ENCODE assay signal across 8 cellular contexts in genomic region chr19:16376649-16377048, GRCh38. TPM values are rescaled to one million over a fixed set of nuclear protein-coding genes. Genes with fewer than 3 reads are reported as not detected.
DNase-seq lines count a peak whose midpoint lies in the region; ATAC-seq and TF ChIP-seq lines count a peak whose summit lies in the region.

No MANE protein-coding gene starts in this region.

- H3K27ac Mint-ChIP-seq in activated T-helper 1 cell treated with anti-CD3 and anti-CD28 coated beads, Interleukin-12 subunit alpha, Interleukin-12 subunit beta, Interleukin-2, Interleukin-4 antibody, amounts not matched to agents 30 ng/mL and 10 ng/mL and 1 ng/mL, durations not matched to agents 14 hours and 24 hours and 36 hours: no peak overlapping the region

- H3K27ac ChIP-seq in osteoblast (ENCODE audit: low read depth, low read length): no peak overlapping the region

- H3K4me1 Mint-ChIP-seq in activated T-helper 1 cell treated with anti-CD3 and anti-CD28 coated beads, Interleukin-12 subunit alpha, Interleukin-12 subunit beta, Interleukin-2, Interleukin-4 antibody, amounts not matched to agents 30 ng/mL and 10 ng/mL and 1 ng/mL, durations not matched to agents 14 hours and 24 hours and 36 hours (ENCODE audit: low read depth): peaks cover 50% of the 10 kb centered on the region

- no peaks in the 10 kb centered on the region for H3K9me3 ChIP-seq in osteoblast (ENCODE audit: low read depth, low read length)

- no peak overlapping the region for H2AFZ ChIP-seq in osteoblast (ENCODE audit: low read length)

- H3K9me3 Mint-ChIP-seq in activated T-helper 1 cell treated with anti-CD3 and anti-CD28 coated beads, Interleukin-12 subunit alpha, Interleukin-12 subunit beta, Interleukin-2, Interleukin-4 antibody, amounts not matched to agents 30 ng/mL and 10 ng/mL and 1 ng/mL, durations not matched to agents 14 hours and 24 hours and 36 hours: no peaks in the 10 kb centered on the region

- peaks cover 26% of the 10 kb centered on the region for H4K20me1 ChIP-seq in osteoblast (ENCODE audit: insufficient read depth, low read length)

- H3K4me3 Mint-ChIP-seq in activated T-helper 1 cell treated with anti-CD3 and anti-CD28 coated beads, Interleukin-12 subunit alpha, Interleukin-12 subunit beta, Interleukin-2, Interleukin-4 antibody, amounts not matched to agents 30 ng/mL and 10 ng/mL and 1 ng/mL, durations not matched to agents 14 hours and 24 hours and 36 hours: no peak overlapping the region

- H3K4me1 ChIP-seq in osteoblast (ENCODE audit: insufficient read depth, low read length): peaks cover 18% of the 10 kb centered on the region

- DNase-seq in GM03348 (ENCODE audit: low spot score) (peak; percentile 35), cardiac fibroblast (ENCODE audit: low read depth in 2 of 2) (no peak), osteoblast (ENCODE audit: insufficient read length, low spot score, missing footprints) (peak; percentile 66), NCI-H1092 (lab: John Stamatoyannopoulos, UW) (no peak), mesenteric fat pad (ENCODE audit: low spot score) (no peak)
- DNase-seq in activated T-helper 1 cell treated with anti-CD3 and anti-CD28 coated beads, Interleukin-12 subunit alpha, Interleukin-12 subunit beta, Interleukin-2, Interleukin-4 antibody, amounts not matched to agents 30 ng/mL and 10 ng/mL and 1 ng/mL, durations not matched to agents 14 hours and 24 hours and 36 hours (ENCODE audit: low spot score): no peak

- no peak for ATAC-seq in HG03159 (IDR thresholded peaks at IDR 0.05; ENCODE audit: unreplicated experiment)

- peaks cover 4% of the 10 kb centered on the region for H3K79me2 ChIP-seq in osteoblast (ENCODE audit: insufficient read depth, low read length)

- no peaks in the 10 kb centered on the region for H3K27me3 Mint-ChIP-seq in activated T-helper 1 cell treated with anti-CD3 and anti-CD28 coated beads, Interleukin-12 subunit alpha, Interleukin-12 subunit beta, Interleukin-2, Interleukin-4 antibody, amounts not matched to agents 30 ng/mL and 10 ng/mL and 1 ng/mL, durations not matched to agents 14 hours and 24 hours and 36 hours (ENCODE audit: insufficient read depth)

- H3K36me3 ChIP-seq in osteoblast (ENCODE audit: insufficient read depth, low read length): peaks cover 18% of the 10 kb centered on the region

- H3K4me2 ChIP-seq in osteoblast (ENCODE audit: insufficient read depth, low read length): no peak overlapping the region

- peak; percentile 55 for TF ChIP-seq CTCF in LNCAP (IDR thresholded peaks at IDR 0.05)
- TF ChIP-seq CTCF in cardiac fibroblast (IDR thresholded peaks at IDR 0.05; ENCODE audit: low read depth, low read length): peak; percentile 41
- peak; percentile 39 for TF ChIP-seq CTCF in osteoblast (IDR thresholded peaks at IDR 0.05; ENCODE audit: extremely low read depth, low read depth, low read length)

- no peak overlapping the region for H3K4me3 ChIP-seq in cardiac fibroblast (replicated peaks in 1 of 2; ENCODE audit: low read depth in 2 of 2, low read length in 2 of 2)
- H3K4me3 ChIP-seq in osteoblast (ENCODE audit: insufficient read depth, low read length): no peak overlapping the region

- H3K36me3 Mint-ChIP-seq in activated T-helper 1 cell treated with anti-CD3 and anti-CD28 coated beads, Interleukin-12 subunit alpha, Interleukin-12 subunit beta, Interleukin-2, Interleukin-4 antibody, amounts not matched to agents 30 ng/mL and 10 ng/mL and 1 ng/mL, durations not matched to agents 14 hours and 24 hours and 36 hours (ENCODE audit: low read depth): peaks cover 32% of the 10 kb centered on the region

- H3K27me3 ChIP-seq in osteoblast (ENCODE audit: insufficient read depth, low read length): no peaks in the 10 kb centered on the region

- intact Hi-C loops in activated T-helper 1 cell treated with anti-CD3 and anti-CD28 coated beads, Interleukin-12 subunit alpha, Interleukin-12 subunit beta, Interleukin-2, Interleukin-4 antibody, amounts not matched to agents 30 ng/mL and 10 ng/mL and 1 ng/mL, durations not matched to agents 14 hours and 24 hours and 36 hours (cut with micrococcal nuclease): no loop called here

RNA-seq across cellular contexts. Expression of gene KLF2, which starts 52.0 kb away (rescaled TPM):
- total RNA-seq in osteoblast (11.2 and 16.6 TPM in 2 replicates), mesenteric fat pad (228 TPM)
- 5.7 TPM in 2 replicates for total RNA-seq in activated T-helper 1 cell treated with anti-CD3 and anti-CD28 coated beads, Interleukin-12 subunit alpha, Interleukin-12 subunit beta, Interleukin-2, Interleukin-4 antibody, amounts not matched to agents 30 ng/mL and 10 ng/mL and 1 ng/mL, durations not matched to agents 14 hours and 24 hours and 36 hours

Comparison
In these comparisons a context has a peak if more than half of its experiments do, and no peak if none do; other contexts are left out.
1. DNase-seq: peak in GM03348 (single experiment) and osteoblast (single experiment); none in cardiac fibroblast (0 of 2), NCI-H1092 (single experiment), activated T-helper 1 cell treated with anti-CD3 and anti-CD28 coated beads, Interleukin-12 subunit alpha, Interleukin-12 subunit beta, Interleukin-2, Interleukin-4 antibody, amounts not matched to agents 30 ng/mL and 10 ng/mL and 1 ng/mL, durations not matched to agents 14 hours and 24 hours and 36 hours (single experiment) and mesenteric fat pad (single experiment).
2. RNA of gene KLF2, which starts 52.0 kb away (total RNA-seq): 228 TPM in mesenteric fat pad (single experiment); 11.2 to 16.6 TPM in osteoblast and 5.7 TPM in activated T-helper 1 cell treated with anti-CD3 and anti-CD28 coated beads, Interleukin-12 subunit alpha, Interleukin-12 subunit beta, Interleukin-2, Interleukin-4 antibody, amounts not matched to agents 30 ng/mL and 10 ng/mL and 1 ng/mL, durations not matched to agents 14 hours and 24 hours and 36 hours; every median in the first group is over 10 times any median in the second.
3. Peak in every context shown above with its lines, with median percentiles within 50 percentile points of each other: CTCF ChIP-seq.